18 cellular contexts compared by ENCODE assay signal in the genomic region with DNA sequence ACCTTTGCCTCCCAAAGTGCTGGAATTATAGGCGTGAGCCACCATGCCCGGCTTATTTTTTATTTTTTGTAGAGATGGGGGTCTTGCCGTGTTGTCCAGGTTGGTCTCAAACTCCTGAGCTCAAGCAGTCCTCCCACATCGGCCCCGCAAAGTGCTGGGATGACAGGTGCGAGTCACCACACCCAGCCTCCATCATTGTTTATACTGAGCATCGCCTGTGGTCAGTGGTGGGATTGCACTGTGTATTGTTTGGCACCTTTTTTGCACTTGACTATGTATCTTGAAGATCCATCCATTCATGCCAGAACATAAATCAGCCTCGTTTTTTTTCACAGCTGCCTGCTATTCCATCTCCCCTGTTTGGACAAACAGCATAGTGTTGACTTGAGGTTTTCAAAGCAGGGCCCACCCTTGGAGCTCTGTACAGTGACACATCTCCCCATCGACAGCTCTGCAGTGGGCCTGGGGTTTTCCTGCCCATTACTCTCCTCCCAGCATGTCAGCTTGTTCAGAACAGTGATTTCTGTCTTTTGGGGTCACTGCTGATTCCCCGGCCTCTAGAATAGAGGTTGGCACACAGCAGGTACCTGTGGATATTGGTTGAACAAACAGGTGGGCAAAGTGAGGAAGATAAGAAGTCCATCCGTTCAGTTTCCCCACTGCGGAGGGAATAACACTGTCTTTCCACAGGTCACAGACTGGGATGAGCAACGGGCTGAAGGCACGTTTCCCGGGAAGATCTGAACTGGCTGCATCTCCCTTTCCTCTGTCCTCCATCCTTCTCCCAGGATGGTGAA. TPM values are rescaled to one million over a fixed set of nuclear protein-coding genes. Genes with fewer than 3 reads are reported as not detected.
DNase-seq lines count a peak whose midpoint lies in the region; ATAC-seq and TF ChIP-seq lines count a peak whose summit lies in the region.
"Had no signal": no experiment of that assay in that cellular context is flagged by ENCODE, and none has a peak within 500 bp of the region (broad histone marks: within the 10 kb centered on the region; RNA-seq: fewer than 3 reads in every experiment).

No MANE protein-coding gene starts in this region.

- H4K20me1 ChIP-seq in PC-3 (ENCODE audit: low read length), result no peaks in the 10 kb centered on the region

- H3K36me3 Mint-ChIP-seq in activated T-cell treated with anti-CD3 and anti-CD28 coated beads, Interleukin-2, amount 50 U/mL, for 4 hours (ENCODE audit: insufficient read depth), result peaks cover 44% of the 10 kb centered on the region
- H3K36me3 Mint-ChIP-seq in endodermal cell (ENCODE audit: low read depth), result peaks cover 78% of the 10 kb centered on the region
- peaks cover 49 to 53% of the 10 kb centered on the region in 2 donors for H3K36me3 Mint-ChIP-seq in stimulated activated naive B cell treated with anti-CD40 and anti-IgM and Interleukin-4, amounts not matched to agents 10 μg/mL and 1 μg/mL and 100 μg/mL, for 72 hours
- peaks cover 35% of the 10 kb centered on the region for H3K36me3 Mint-ChIP-seq in T-helper 2 cell treated with Interferon-gamma antibody and Interleukin-4, amounts not matched to agents 5 μg/mL and 100 μg/mL, for 36 hours (ENCODE audit: low read depth)

- no peak overlapping the region for H3K9ac ChIP-seq in PC-3 (ENCODE audit: low read length)
- no peak overlapping the region for H3K9ac ChIP-seq in endodermal cell (ENCODE audit: extremely low read depth, low read length, poor library complexity, severe bottlenecking)

- H3K36me3 ChIP-seq in PC-3 (ENCODE audit: low read depth, low read length) (peaks cover 8% of the 10 kb centered on the region), endodermal cell (ENCODE audit: control insufficient read depth, insufficient read depth, low read length) (peaks cover 44% of the 10 kb centered on the region), suprapubic skin (peaks cover 99% of the 10 kb centered on the region)

- ATAC-seq in activated T-cell treated with anti-CD3 and anti-CD28 coated beads, Interleukin-2, amount 50 U/mL, for 4 hours, result peak; percentile 54 to 66
- ATAC-seq in PC-3, result no peak
- ATAC-seq in stimulated activated naive B cell treated with anti-CD40 and anti-IgM and Interleukin-4, amounts not matched to agents 10 μg/mL and 1 μg/mL and 100 μg/mL, for 72 hours (replicated peaks), result peak; percentile 38 to 52
- ATAC-seq: upper lobe of right lung had no signal

- H3K27ac Mint-ChIP-seq in endodermal cell, result no peak overlapping the region
- H3K27ac Mint-ChIP-seq in stimulated activated naive B cell treated with anti-CD40 and anti-IgM and Interleukin-4, amounts not matched to agents 10 μg/mL and 1 μg/mL and 100 μg/mL, for 72 hours, result no peak overlapping the region
- H3K27ac Mint-ChIP-seq in T-helper 2 cell treated with Interferon-gamma antibody and Interleukin-4, amounts not matched to agents 5 μg/mL and 100 μg/mL, for 36 hours, result no peak overlapping the region
- H3K27ac Mint-ChIP-seq: activated T-helper 1 cell treated with anti-CD3 and anti-CD28 coated beads, Interleukin-12 subunit alpha, Interleukin-12 subunit beta, Interleukin-2, Interleukin-4 antibody, amounts not matched to agents 30 ng/mL and 10 ng/mL and 1 ng/mL, durations not matched to agents 14 hours and 24 hours and 36 hours had no signal

- intact Hi-C loops in PC-3 (cut with micrococcal nuclease), result no loop called here
- intact Hi-C loops in cardiac septum (cut with DNase I), result no loop called here

- H3F3A ChIP-seq in PC-3 (ENCODE audit: low read length, unreplicated experiment), result no peaks in the 10 kb centered on the region

- POLR2A ChIA-PET in PC-3 (lab: Charles Lee; ENCODE audit: unreplicated experiment), result no interaction called here

- TF ChIP-seq EP300 in suprapubic skin (IDR thresholded peaks at IDR 0.05), result no peak

- H3K4me1 ChIP-seq in PC-3 (ENCODE audit: insufficient read depth, low read length) (no peaks in the 10 kb centered on the region), endodermal cell (ENCODE audit: control insufficient read depth, insufficient read depth, low read length) (no peaks in the 10 kb centered on the region), suprapubic skin (no peaks in the 10 kb centered on the region)
- H3K4me1 ChIP-seq: breast epithelium, upper lobe of right lung had no signal

- peaks cover 2% of the 10 kb centered on the region for H3K4me1 Mint-ChIP-seq in activated T-cell treated with anti-CD3 and anti-CD28 coated beads, Interleukin-2, amount 50 U/mL, for 4 hours (ENCODE audit: low read depth)
- H3K4me1 Mint-ChIP-seq in endodermal cell, result no peaks in the 10 kb centered on the region
- peaks cover 2 to 14% of the 10 kb centered on the region in 2 donors for H3K4me1 Mint-ChIP-seq in stimulated activated naive B cell treated with anti-CD40 and anti-IgM and Interleukin-4, amounts not matched to agents 10 μg/mL and 1 μg/mL and 100 μg/mL, for 72 hours
- H3K4me1 Mint-ChIP-seq in T-helper 2 cell treated with Interferon-gamma antibody and Interleukin-4, amounts not matched to agents 5 μg/mL and 100 μg/mL, for 36 hours (ENCODE audit: low read depth), result peaks cover 7% of the 10 kb centered on the region

- BruUV-seq in PC-3 (replicated peaks; lab: Mats Ljungman, UMichigan), result no TSS peak

- no peaks in the 10 kb centered on the region for H3K79me2 ChIP-seq in PC-3 (ENCODE audit: low read length)

- TF ChIP-seq CTCF in PC-3 (conservative IDR thresholded peaks at IDR 0.05; ENCODE audit: low read depth, low read length), result 0 out of 2 replicates have a peak, but pooled peaks have one; percentile 20
- peak; percentile 52 for TF ChIP-seq CTCF in endodermal cell (conservative IDR thresholded peaks at IDR 0.05)
- no peak for TF ChIP-seq CTCF in suprapubic skin (IDR thresholded peaks at IDR 0.05)

- H3K9me3 Mint-ChIP-seq in activated T-cell treated with anti-CD3 and anti-CD28 coated beads, Interleukin-2, amount 50 U/mL, for 4 hours, result no peaks in the 10 kb centered on the region
- H3K9me3 Mint-ChIP-seq in endodermal cell, result no peaks in the 10 kb centered on the region
- no peaks in the 10 kb centered on the region for H3K9me3 Mint-ChIP-seq in stimulated activated naive B cell treated with anti-CD40 and anti-IgM and Interleukin-4, amounts not matched to agents 10 μg/mL and 1 μg/mL and 100 μg/mL, for 72 hours
- no peaks in the 10 kb centered on the region for H3K9me3 Mint-ChIP-seq in T-helper 2 cell treated with Interferon-gamma antibody and Interleukin-4, amounts not matched to agents 5 μg/mL and 100 μg/mL, for 36 hours
- H3K9me3 Mint-ChIP-seq: activated T-helper 1 cell treated with anti-CD3 and anti-CD28 coated beads, Interleukin-12 subunit alpha, Interleukin-12 subunit beta, Interleukin-2, Interleukin-4 antibody, amounts not matched to agents 30 ng/mL and 10 ng/mL and 1 ng/mL, durations not matched to agents 14 hours and 24 hours and 36 hours had no signal

- no peaks in the 10 kb centered on the region for H3K9me3 ChIP-seq in PC-3 (ENCODE audit: low read length)
- H3K9me3 ChIP-seq in endodermal cell (ENCODE audit: control insufficient read depth, low read length), result no peaks in the 10 kb centered on the region
- no peaks in the 10 kb centered on the region for H3K9me3 ChIP-seq in suprapubic skin
- H3K9me3 ChIP-seq: breast epithelium, upper lobe of right lung had no signal

- H3K4me3 ChIP-seq in PC-3 (ENCODE audit: low read length) (no peak overlapping the region), endodermal cell (ENCODE audit: low read length) (no peak overlapping the region), suprapubic skin (no peak overlapping the region)
- H3K4me3 ChIP-seq: breast epithelium, upper lobe of right lung had no signal

- no peak overlapping the region for H3K4me3 Mint-ChIP-seq in activated T-cell treated with anti-CD3 and anti-CD28 coated beads, Interleukin-2, amount 50 U/mL, for 4 hours
- H3K4me3 Mint-ChIP-seq in endodermal cell, result no peak overlapping the region
- no peak overlapping the region for H3K4me3 Mint-ChIP-seq in stimulated activated naive B cell treated with anti-CD40 and anti-IgM and Interleukin-4, amounts not matched to agents 10 μg/mL and 1 μg/mL and 100 μg/mL, for 72 hours
- H3K4me3 Mint-ChIP-seq in T-helper 2 cell treated with Interferon-gamma antibody and Interleukin-4, amounts not matched to agents 5 μg/mL and 100 μg/mL, for 36 hours, result no peak overlapping the region
- H3K4me3 Mint-ChIP-seq: activated T-helper 1 cell treated with anti-CD3 and anti-CD28 coated beads, Interleukin-12 subunit alpha, Interleukin-12 subunit beta, Interleukin-2, Interleukin-4 antibody, amounts not matched to agents 30 ng/mL and 10 ng/mL and 1 ng/mL, durations not matched to agents 14 hours and 24 hours and 36 hours had no signal

- TF ChIP-seq POLR2A in suprapubic skin (IDR thresholded peaks at IDR 0.05), result no peak

- no peak for DNase-seq in activated T-cell treated with anti-CD3 and anti-CD28 coated beads, Interleukin-2, amount 50 U/mL, for 4 hours
- DNase-seq in activated T-cell treated with anti-CD3 and anti-CD28 coated beads for 4 hours (no peak), PC-3 (peak; percentile 18), endodermal cell (no peak), suprapubic skin (ENCODE audit: low spot score in 2 of 2) (no peak), cardiac septum (ENCODE audit: low spot score) (no peak)
- DNase-seq in stimulated activated naive B cell treated with anti-CD40 and anti-IgM and Interleukin-4, amounts not matched to agents 10 μg/mL and 1 μg/mL and 100 μg/mL, for 72 hours, result no peak
- no peak for DNase-seq in T-helper 2 cell treated with Interferon-gamma antibody and Interleukin-4, amounts not matched to agents 5 μg/mL and 100 μg/mL, for 36 hours (ENCODE audit: low spot score)
- DNase-seq: activated CD4-positive, CD25-positive, alpha-beta regulatory T cell treated with anti-CD3 and anti-CD28 coated beads, Interleukin-2, amount 50 U/mL, for 72 hours; KG1; NCI-H2107; upper lobe of right lung had no signal

- no peak overlapping the region for H2AFZ ChIP-seq in PC-3 (ENCODE audit: low read length)

- H3K9me2 ChIP-seq in PC-3 (replicated peaks; ENCODE audit: low read length), result no peaks in the 10 kb centered on the region

- CTCF ChIA-PET in PC-3 (lab: Charles Lee), result no interaction called here

- no peak overlapping the region for H3K27ac ChIP-seq in PC-3 (ENCODE audit: low read length)
- no peak overlapping the region for H3K27ac ChIP-seq in endodermal cell (ENCODE audit: low read depth, low read length)
- H3K27ac ChIP-seq in suprapubic skin, result no peak overlapping the region
- H3K27ac ChIP-seq: breast epithelium, epithelial cell of prostate, upper lobe of right lung had no signal

- H3K27me3 Mint-ChIP-seq in activated T-cell treated with anti-CD3 and anti-CD28 coated beads, Interleukin-2, amount 50 U/mL, for 4 hours (ENCODE audit: low read depth), result no peaks in the 10 kb centered on the region
- no peaks in the 10 kb centered on the region for H3K27me3 Mint-ChIP-seq in endodermal cell (ENCODE audit: insufficient read depth)
- H3K27me3 Mint-ChIP-seq in stimulated activated naive B cell treated with anti-CD40 and anti-IgM and Interleukin-4, amounts not matched to agents 10 μg/mL and 1 μg/mL and 100 μg/mL, for 72 hours, result no peaks in the 10 kb centered on the region
- no peaks in the 10 kb centered on the region for H3K27me3 Mint-ChIP-seq in T-helper 2 cell treated with Interferon-gamma antibody and Interleukin-4, amounts not matched to agents 5 μg/mL and 100 μg/mL, for 36 hours (ENCODE audit: low read depth)

- WGBS in endodermal cell (ENCODE audit: insufficient coverage in 1 of 2, insufficient read length in 1 of 2), 2 experiments, result 94 to 96% methylated on average over 12 to 15 of the region's 15 CpGs
- 92% methylated on average over 15 of the region's 15 CpGs for WGBS in suprapubic skin

- H3K27me3 ChIP-seq in PC-3 (ENCODE audit: low read length) (no peaks in the 10 kb centered on the region), endodermal cell (ENCODE audit: control insufficient read depth, insufficient read depth, low read length, poor library complexity, severe bottlenecking) (no peaks in the 10 kb centered on the region), suprapubic skin (no peaks in the 10 kb centered on the region)
- H3K27me3 ChIP-seq: breast epithelium, upper lobe of right lung had no signal

- no peak overlapping the region for H3K4me2 ChIP-seq in PC-3 (ENCODE audit: low read length)

RNA-seq across cellular contexts. Expression of gene UPK1A, which starts 8.2 kb away (rescaled TPM):
- total RNA-seq in activated T-cell treated with anti-CD3 and anti-CD28 coated beads, Interleukin-2, amount 50 U/mL, for 4 hours, result under 1 TPM; 0.22 to 0.26 (median 0.23) TPM
- total RNA-seq in PC-3 (2014; rRNA removed) (not detected in 2 replicates), endodermal cell (under 1 TPM; 0.37 to 0.46 TPM), suprapubic skin (1 to 10 TPM; 1.5 to 8.3 (median 5.6) TPM), cardiac septum (not detected)
- polyA plus RNA-seq in endodermal cell (2013, experiment 1 of 2), result not detected
- polyA plus RNA-seq in endodermal cell (2013, experiment 2 of 2), result 0.29 TPM
- total RNA-seq: breast epithelium, lung microvascular endothelial cell, osteocyte, SK-MEL-5, upper lobe of right lung had no signal

RNA-seq across cellular contexts. Expression of gene COX6B1, which starts 10.0 kb away (rescaled TPM):
- 100 to 1,000 TPM; 462 to 480 (median 465) TPM for total RNA-seq in activated T-cell treated with anti-CD3 and anti-CD28 coated beads, Interleukin-2, amount 50 U/mL, for 4 hours
- total RNA-seq in PC-3 (2014; rRNA removed) (405 and 563 TPM in 2 replicates), endodermal cell (100 to 1,000 TPM; 401 to 445 TPM), suprapubic skin (100 to 1,000 TPM; 449 to 756 (median 626) TPM), cardiac septum (1,054 TPM)
- polyA plus RNA-seq in endodermal cell (2013, experiment 1 of 2), result 515 TPM
- 477 TPM for polyA plus RNA-seq in endodermal cell (2013, experiment 2 of 2)

RNA-seq across cellular contexts. Expression of gene ETV2, which starts 16.6 kb away (rescaled TPM):
- 1 to 10 TPM in 1 of 3 donors, under 1 TPM in 2; 0.16 to 1.2 (median 0.56) TPM for total RNA-seq in activated T-cell treated with anti-CD3 and anti-CD28 coated beads, Interleukin-2, amount 50 U/mL, for 4 hours
- total RNA-seq in PC-3 (2014; rRNA removed) (0.36 TPM in 1 of 2 replicates, not detected in the other), endodermal cell (1 to 10 TPM; 1.2 to 1.3 TPM), suprapubic skin (1 to 10 TPM; 1.0 to 4.0 (median 1.9) TPM), cardiac septum (0.78 TPM)
- 2.8 TPM for polyA plus RNA-seq in endodermal cell (2013, experiment 1 of 2)
- 2.3 TPM for polyA plus RNA-seq in endodermal cell (2013, experiment 2 of 2)

RNA-seq across cellular contexts. Expression of gene RBM42, which starts 29.3 kb away (rescaled TPM):
- total RNA-seq in activated T-cell treated with anti-CD3 and anti-CD28 coated beads, Interleukin-2, amount 50 U/mL, for 4 hours, result 100 to 1,000 TPM; 136 to 153 (median 139) TPM
- 81.6 and 126 TPM in 2 replicates for total RNA-seq in PC-3 (2014; rRNA removed)
- total RNA-seq in endodermal cell, result 10 to 100 TPM; 81.1 to 89.2 TPM
- 68.5 TPM for polyA plus RNA-seq in endodermal cell (2013, experiment 1 of 2)
- 64.3 TPM for polyA plus RNA-seq in endodermal cell (2013, experiment 2 of 2)
- 10 to 100 TPM; 45.1 to 75.9 (median 65.0) TPM for total RNA-seq in suprapubic skin
- total RNA-seq in cardiac septum, result 56.2 TPM

RNA-seq across cellular contexts. Expression of gene HAUS5, which starts 45.6 kb away (rescaled TPM):
- 10 to 100 TPM; 39.2 to 48.1 (median 41.3) TPM for total RNA-seq in activated T-cell treated with anti-CD3 and anti-CD28 coated beads, Interleukin-2, amount 50 U/mL, for 4 hours
- total RNA-seq in PC-3 (2014; rRNA removed) (25.9 and 26.4 TPM in 2 replicates), endodermal cell (10 to 100 TPM; 32.4 to 33.7 TPM), suprapubic skin (10 to 100 TPM; 14.9 to 18.4 (median 16.4) TPM), cardiac septum (5.9 TPM)
- polyA plus RNA-seq in endodermal cell (2013, experiment 1 of 2), result 29.8 TPM
- polyA plus RNA-seq in endodermal cell (2013, experiment 2 of 2), result 25.0 TPM

Comparison
In these comparisons a context has a peak if more than half of its experiments do, and no peak if none do; other contexts are left out.
1. CTCF ChIP-seq: peak in PC-3 (single experiment) and endodermal cell (single experiment); none in suprapubic skin (0 of 2).